Comparison of ENCODE assay signal across 23 cellular contexts in the genomic region with DNA sequence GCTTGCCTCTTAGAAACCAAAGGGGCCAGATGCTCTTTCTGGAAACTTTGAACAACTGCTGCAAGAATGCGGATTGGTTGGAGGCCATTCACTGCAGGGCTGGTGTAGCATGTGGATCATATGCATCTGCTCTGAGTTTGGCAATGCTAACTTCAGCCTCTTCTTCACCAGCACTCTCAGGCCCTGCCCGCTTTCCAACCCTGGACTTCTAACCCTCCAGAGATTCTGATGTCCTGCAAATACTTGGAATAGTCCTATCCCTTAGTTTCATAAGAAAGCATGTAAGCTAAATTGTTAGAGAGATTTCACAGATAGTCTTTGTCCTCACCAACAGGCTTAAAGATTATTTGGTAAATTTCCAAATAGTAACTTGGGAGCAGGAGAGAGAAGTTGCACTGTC.
"Had no signal": no experiment of that assay in that cellular context is flagged by ENCODE, and none has a peak within 500 bp of the region (broad histone marks: within the 10 kb centered on the region; RNA-seq: fewer than 3 reads in every experiment).

No MANE protein-coding gene starts in this region.

- H3K9me3 Mint-ChIP-seq: natural killer cell had no signal

- H3K36me3 Mint-ChIP-seq: activated naive CD8-positive, alpha-beta T cell; brain; natural killer cell had no signal

- DNase-seq: activated CD4-positive, alpha-beta T cell treated with anti-CD3 and anti-CD28 coated beads for 4 hours; activated CD4-positive, alpha-beta T cell treated with anti-CD3 and anti-CD28 coated beads, Interleukin-2, amount 50 U/mL, for 4 hours; activated naive CD4-positive, alpha-beta T cell; activated T-cell treated with anti-CD3 and anti-CD28 coated beads for 4 hours; activated T-cell treated with anti-CD3 and anti-CD28 coated beads, Interleukin-2, amount 50 U/mL, for 72 hours; aorta; cerebellar nuclear complex; colonic mucosa; effector CD8-positive, alpha-beta T cell; gastrocnemius medialis; left cardiac atrium; left ventricle myocardium superior; midbrain; natural killer cell; stimulated activated CD4-positive, alpha-beta T cell treated with anti-CD3 and anti-CD28 coated beads, Interleukin-2, amount 100 ng/mL, for 48 hours; stimulated activated naive CD8-positive, alpha-beta T cell treated with anti-CD3 and anti-CD28 coated beads, Interleukin-15, Interleukin-2, amounts not matched to agents 100 U/mL and 50 U/mL, for 24 hours; T-helper 9 cell; testis; transverse colon; uterus had no signal

- H3K27me3 Mint-ChIP-seq: activated naive CD8-positive, alpha-beta T cell had no signal

- ATAC-seq: activated T-cell treated with anti-CD3 and anti-CD28 coated beads, Interleukin-2, amount 50 U/mL, for 72 hours; gastrocnemius medialis; left cardiac atrium; left ventricle myocardium superior; natural killer cell; stimulated activated naive CD8-positive, alpha-beta T cell treated with anti-CD3 and anti-CD28 coated beads, Interleukin-15, Interleukin-2, amounts not matched to agents 100 U/mL and 50 U/mL, for 24 hours had no signal

- H3K27ac Mint-ChIP-seq: activated naive CD8-positive, alpha-beta T cell; activated T-cell treated with anti-CD3 and anti-CD28 coated beads, Interleukin-2, amount 50 U/mL, for 72 hours; natural killer cell; T-helper 1 cell treated with Interleukin-12 subunit alpha and Interleukin-12 subunit beta and Interleukin-4 antibody, amounts not matched to agents 30 μg/mL and 1 μg/mL, for 36 hours had no signal

- H3K4me3 Mint-ChIP-seq: activated naive CD8-positive, alpha-beta T cell; activated T-cell treated with anti-CD3 and anti-CD28 coated beads, Interleukin-2, amount 50 U/mL, for 72 hours; brain; natural killer cell; T-helper 1 cell treated with Interleukin-12 subunit alpha and Interleukin-12 subunit beta and Interleukin-4 antibody, amounts not matched to agents 30 μg/mL and 1 μg/mL, for 36 hours had no signal
